In genomic region chr17:64466019-64466735, GRCh38 we compare ENCODE assay signal across 1 cellular context.
A peak's percentile ranks its signal among the peaks of the same experiment; 100 is the strongest.
TF ChIP-seq lines count a peak whose summit lies in the region.

No MANE protein-coding gene starts in this region.

TF ChIP-seq in HEK293, 187 proteins besides CTCF, POLR2A, EP300 and RAD21 (continued from another document):
- no peak for TF ChIP-seq ZNF18 (tag by site-specific recombination; IDR thresholded peaks at IDR 0.05)
- no peak for TF ChIP-seq ZNF501 (tag by site-specific recombination; IDR thresholded peaks at IDR 0.05)
- 0 out of 2 replicates have a peak, but pooled peaks have one; percentile 45 for TF ChIP-seq SP7 (tag by site-specific recombination; IDR thresholded peaks at IDR 0.05)
- TF ChIP-seq ZNF514 (tag by site-specific recombination; IDR thresholded peaks at IDR 0.05), result no peak
- TF ChIP-seq, protein P1, sequence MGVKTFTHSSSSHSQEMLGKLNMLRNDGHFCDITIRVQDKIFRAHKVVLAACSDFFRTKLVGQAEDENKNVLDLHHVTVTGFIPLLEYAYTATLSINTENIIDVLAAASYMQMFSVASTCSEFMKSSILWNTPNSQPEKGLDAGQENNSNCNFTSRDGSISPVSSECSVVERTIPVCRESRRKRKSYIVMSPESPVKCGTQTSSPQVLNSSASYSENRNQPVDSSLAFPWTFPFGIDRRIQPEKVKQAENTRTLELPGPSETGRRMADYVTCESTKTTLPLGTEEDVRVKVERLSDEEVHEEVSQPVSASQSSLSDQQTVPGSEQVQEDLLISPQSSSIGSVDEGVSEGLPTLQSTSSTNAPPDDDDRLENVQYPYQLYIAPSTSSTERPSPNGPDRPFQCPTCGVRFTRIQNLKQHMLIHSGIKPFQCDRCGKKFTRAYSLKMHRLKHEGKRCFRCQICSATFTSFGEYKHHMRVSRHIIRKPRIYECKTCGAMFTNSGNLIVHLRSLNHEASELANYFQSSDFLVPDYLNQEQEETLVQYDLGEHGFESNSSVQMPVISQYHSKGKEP (tag by site-specific recombination; IDR thresholded peaks at IDR 0.05), result no peak
- no peak for TF ChIP-seq ZNF623 (tag by site-specific recombination; IDR thresholded peaks at IDR 0.05)
- TF ChIP-seq ZNF398 (tag by site-specific recombination; IDR thresholded peaks at IDR 0.05), result no peak
- TF ChIP-seq MYNN (tag by site-specific recombination; IDR thresholded peaks at IDR 0.05; ENCODE audit: borderline replicate concordance), result no peak
